Comparison of ENCODE assay signal across 18 cellular contexts in the genomic region with DNA sequence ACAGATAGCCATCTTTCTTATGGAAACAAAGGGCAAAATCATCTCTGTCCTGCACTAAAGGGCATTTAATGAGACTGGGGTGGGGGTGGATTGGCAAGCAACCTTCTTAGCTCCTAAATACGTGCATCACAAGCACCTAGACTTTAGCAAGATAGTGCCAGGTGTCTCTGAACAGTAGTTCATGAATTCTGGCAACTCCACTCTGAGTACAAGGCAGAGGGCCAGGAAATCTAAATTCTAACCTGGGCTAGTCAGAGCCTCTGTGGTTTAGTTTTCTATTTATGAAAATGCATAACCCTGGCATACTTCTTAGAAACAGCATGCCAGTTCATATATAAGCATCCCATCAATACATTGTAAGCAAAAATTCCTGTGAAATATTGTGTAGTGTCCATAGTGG.
"Had no signal": no experiment of that assay in that cellular context is flagged by ENCODE, and none has a peak within 500 bp of the region (broad histone marks: within the 10 kb centered on the region; RNA-seq: fewer than 3 reads in every experiment).

No MANE protein-coding gene starts in this region.

- H3K27ac ChIP-seq: coronary artery, parathyroid adenoma, right lobe of liver, vagina had no signal

- H3K9ac ChIP-seq: parathyroid adenoma had no signal

- H3K79me2 ChIP-seq: parathyroid adenoma had no signal

- H3K9me3 ChIP-seq: right lobe of liver, vagina had no signal

- H3K4me3 ChIP-seq: coronary artery, right lobe of liver, vagina had no signal

- H2AFZ ChIP-seq: parathyroid adenoma had no signal

- H3K27me3 ChIP-seq: right lobe of liver, vagina had no signal

- FAIRE-seq: small intestine had no signal

- H3K36me3 ChIP-seq: right lobe of liver, vagina had no signal

- ATAC-seq: left lobe of liver had no signal

- DNase-seq: activated B cell treated with CpG ODN at 0.5 μM for 24 hours; activated CD4-positive, alpha-beta memory T cell treated with anti-CD3 and anti-CD28 coated beads for 36 hours; activated CD4-positive, alpha-beta T cell treated with anti-CD3 and anti-CD28 coated beads for 4 hours; activated naive CD4-positive, alpha-beta T cell treated with Interleukin-2 at 50 U/mL for 16 hours; activated naive CD8-positive, alpha-beta T cell treated with anti-CD3 and anti-CD28 coated beads, Interleukin-2, amount 10 ng/mL, durations not matched to agents 7 days and 5 days; activated T-cell treated with anti-CD3 and anti-CD28 coated beads, Interleukin-2, amount 50 U/mL, for 48 hours; amniotic stem cell; cerebellar nuclear complex; nucleus accumbens; right lobe of liver; small intestine; stimulated activated CD4-positive, alpha-beta T cell treated with anti-CD3 and anti-CD28 coated beads, Interleukin-2, amount 100 ng/mL, for 48 hours; stimulated activated CD8-positive, alpha-beta memory T cell treated with anti-CD3 and anti-CD28 coated beads, Interleukin-4, amount 100 ng/mL, for 48 hours; stimulated activated naive B cell treated with anti-CD40 and anti-IgM and Interleukin-4, amounts not matched to agents 10 μg/mL and 1 μg/mL and 100 μg/mL, for 72 hours had no signal

- H3K4me1 ChIP-seq: parathyroid adenoma, right lobe of liver had no signal
